19 cellular contexts compared by ENCODE assay signal in genomic region chr22:28408702-28409101, GRCh38.
DNase-seq lines count a peak whose midpoint lies in the region; ATAC-seq and TF ChIP-seq lines count a peak whose summit lies in the region.
"Had no signal": no experiment of that assay in that cellular context is flagged by ENCODE, and none has a peak within 500 bp of the region (broad histone marks: within the 10 kb centered on the region; RNA-seq: fewer than 3 reads in every experiment).

No MANE protein-coding gene starts in this region.

- intact Hi-C loops in OCI-LY7 (cut with micrococcal nuclease; ENCODE audit: unreplicated experiment), result no loop called here
- intact Hi-C loops in activated naive CD4-positive, alpha-beta T cell treated with anti-CD3 and anti-CD28 coated beads for 36 hours (cut with micrococcal nuclease), result no loop called here

- H3K9ac ChIP-seq in endodermal cell (ENCODE audit: extremely low read depth, low read length, poor library complexity, severe bottlenecking), result no peak overlapping the region
- H3K9ac ChIP-seq: BLaER1 had no signal

- ATAC-seq in activated T-cell treated with anti-CD3 and anti-CD28 coated beads, Interleukin-2, amount 50 U/mL, for 72 hours (replicated peaks in 1 of 2), result peak; percentile 22 to 76
- ATAC-seq: K562, PC-3 had no signal

- no peaks in the 10 kb centered on the region for H3K9me2 ChIP-seq in OCI-LY7 (ENCODE audit: insufficient read depth, low read length)

- no peak overlapping the region for H3K4me2 ChIP-seq in OCI-LY7 (ENCODE audit: low read length)
- H3K4me2 ChIP-seq: BLaER1 had no signal

- POLR2A ChIA-PET in OCI-LY7 (lab: Charles Lee), result interaction anchor here (0.6 kb wide), 1 partner anchor 857 kb away, joined by 3 read pairs; no protein-coding TSS in a partner anchor

- no peaks in the 10 kb centered on the region for H3K27me3 Mint-ChIP-seq in activated T-cell treated with anti-CD3 and anti-CD28 coated beads, Interleukin-2, amount 50 U/mL, for 72 hours (ENCODE audit: low read depth)
- H3K27me3 Mint-ChIP-seq in endodermal cell (ENCODE audit: insufficient read depth), result no peaks in the 10 kb centered on the region
- no peaks in the 10 kb centered on the region for H3K27me3 Mint-ChIP-seq in activated naive CD4-positive, alpha-beta T cell treated with anti-CD3 and anti-CD28 coated beads for 36 hours (ENCODE audit: low read depth)

- no peaks in the 10 kb centered on the region for H3K27me3 ChIP-seq in endodermal cell (ENCODE audit: control insufficient read depth, insufficient read depth, low read length, poor library complexity, severe bottlenecking)
- H3K27me3 ChIP-seq: BLaER1 had no signal

- no peaks in the 10 kb centered on the region for H3K4me1 ChIP-seq in OCI-LY7 (ENCODE audit: insufficient read depth, low read length, poor library complexity, severe bottlenecking)
- no peaks in the 10 kb centered on the region for H3K4me1 ChIP-seq in endodermal cell (ENCODE audit: control insufficient read depth, insufficient read depth, low read length)
- H3K4me1 ChIP-seq: BLaER1 had no signal

- H2AFZ ChIP-seq in OCI-LY7 (ENCODE audit: low read length), result no peak overlapping the region

- no peaks in the 10 kb centered on the region for H3K36me3 ChIP-seq in OCI-LY7 (ENCODE audit: insufficient read depth, low read length)
- no peaks in the 10 kb centered on the region for H3K36me3 ChIP-seq in endodermal cell (ENCODE audit: control insufficient read depth, insufficient read depth, low read length)
- H3K36me3 ChIP-seq: BLaER1 had no signal

- no TSS peak for BruUV-seq in OCI-LY7 (replicated peaks; lab: Mats Ljungman, UMichigan)

- H3K9me3 Mint-ChIP-seq in activated T-cell treated with anti-CD3 and anti-CD28 coated beads, Interleukin-2, amount 50 U/mL, for 72 hours, result no peaks in the 10 kb centered on the region
- H3K9me3 Mint-ChIP-seq in endodermal cell, result peaks cover 7% of the 10 kb centered on the region
- H3K9me3 Mint-ChIP-seq in activated naive CD4-positive, alpha-beta T cell treated with anti-CD3 and anti-CD28 coated beads for 36 hours, result no peaks in the 10 kb centered on the region

- H3K27ac ChIP-seq in OCI-LY7 (ENCODE audit: low read depth, low read length, poor library complexity, severe bottlenecking) (no peak overlapping the region), endodermal cell (ENCODE audit: low read depth, low read length) (no peak overlapping the region)
- H3K27ac ChIP-seq: BLaER1 had no signal

- no peaks in the 10 kb centered on the region for H3K9me3 ChIP-seq in OCI-LY7 (ENCODE audit: low read length)
- H3K9me3 ChIP-seq in endodermal cell (ENCODE audit: control insufficient read depth, low read length), result peaks cover 4% of the 10 kb centered on the region
- H3K9me3 ChIP-seq: BLaER1 had no signal

- peak overlapping the region; percentile 64 for H3K27ac Mint-ChIP-seq in activated T-cell treated with anti-CD3 and anti-CD28 coated beads, Interleukin-2, amount 50 U/mL, for 72 hours
- no peak overlapping the region for H3K27ac Mint-ChIP-seq in endodermal cell
- H3K27ac Mint-ChIP-seq in activated naive CD4-positive, alpha-beta T cell treated with anti-CD3 and anti-CD28 coated beads for 36 hours, result no peak overlapping the region
- H3K27ac Mint-ChIP-seq: CD4-positive, alpha-beta memory T cell had no signal

- no peaks in the 10 kb centered on the region for H3K79me2 ChIP-seq in OCI-LY7 (ENCODE audit: insufficient read depth, low read depth, low read length)

- H4K20me1 ChIP-seq in OCI-LY7 (ENCODE audit: insufficient read depth, low read length), result no peaks in the 10 kb centered on the region
- H4K20me1 ChIP-seq: BLaER1 had no signal

- 96 to 100% methylated on average over 1 to 2 of the region's 2 CpGs for whole genome bisulfite sequencing in endodermal cell (ENCODE audit: insufficient coverage in 1 of 2, insufficient read length in 1 of 2), 2 experiments

- in situ Hi-C loops in ACHN (cut with HindIII; ENCODE audit: low pct_ligation_motif_present, low pct_unique_long_range_greater_than_20kb, low sequenced_read_pairs), result no loop called here

- H3K4me3 Mint-ChIP-seq in activated T-cell treated with anti-CD3 and anti-CD28 coated beads, Interleukin-2, amount 50 U/mL, for 72 hours, result no peak overlapping the region
- no peak overlapping the region for H3K4me3 Mint-ChIP-seq in endodermal cell
- no peak overlapping the region for H3K4me3 Mint-ChIP-seq in activated naive CD4-positive, alpha-beta T cell treated with anti-CD3 and anti-CD28 coated beads for 36 hours
- H3K4me3 Mint-ChIP-seq: CD4-positive, alpha-beta memory T cell had no signal

- no peak for DNase-seq in activated T-cell treated with anti-CD3 and anti-CD28 coated beads, Interleukin-2, amount 50 U/mL, for 72 hours
- no peak for DNase-seq in activated T-cell treated with anti-CD3 and anti-CD28 coated beads, Interleukin-2, amount 50 U/mL, for 48 hours
- DNase-seq in NCI-H69 (lab: John Stamatoyannopoulos, UW) (peak; percentile 69), iris pigment epithelial cell (ENCODE audit: low read depth) (peak; percentile 38), OCI-LY7 (ENCODE audit: low spot score) (no peak), ACHN (no peak), endodermal cell (no peak)
- DNase-seq in activated naive CD4-positive, alpha-beta T cell treated with anti-CD3 and anti-CD28 coated beads for 36 hours, result no peak
- DNase-seq: CD4-positive, alpha-beta memory T cell; DMS53; EL; NCI-H1105 treated with DMSO at 0.1 percent for 48 hours; NCI-H1694; NCI-H748 treated with DMSO at 0.1 percent for 48 hours; PC-3; RPMI8226; SHP77 treated with DMSO at 0.1 percent for 48 hours had no signal

- H3K4me3 ChIP-seq in OCI-LY7 (ENCODE audit: low read depth, low read length, poor library complexity, severe bottlenecking) (no peak overlapping the region), endodermal cell (ENCODE audit: low read length) (no peak overlapping the region)
- H3K4me3 ChIP-seq: BLaER1, K562 had no signal

- H3K4me1 Mint-ChIP-seq in activated T-cell treated with anti-CD3 and anti-CD28 coated beads, Interleukin-2, amount 50 U/mL, for 72 hours (ENCODE audit: low read depth), result peaks cover 5% of the 10 kb centered on the region
- H3K4me1 Mint-ChIP-seq in endodermal cell, result peaks cover 8% of the 10 kb centered on the region
- no peaks in the 10 kb centered on the region for H3K4me1 Mint-ChIP-seq in activated naive CD4-positive, alpha-beta T cell treated with anti-CD3 and anti-CD28 coated beads for 36 hours (ENCODE audit: low read depth)
- H3K4me1 Mint-ChIP-seq: CD4-positive, alpha-beta memory T cell had no signal

- no peaks in the 10 kb centered on the region for H3K36me3 Mint-ChIP-seq in activated T-cell treated with anti-CD3 and anti-CD28 coated beads, Interleukin-2, amount 50 U/mL, for 72 hours (ENCODE audit: insufficient read depth in 2 of 2)
- peaks cover 4% of the 10 kb centered on the region for H3K36me3 Mint-ChIP-seq in endodermal cell (ENCODE audit: low read depth)
- H3K36me3 Mint-ChIP-seq in activated naive CD4-positive, alpha-beta T cell treated with anti-CD3 and anti-CD28 coated beads for 36 hours (ENCODE audit: low read depth), result no peaks in the 10 kb centered on the region
- H3K36me3 Mint-ChIP-seq: CD4-positive, alpha-beta memory T cell had no signal

- CTCF ChIA-PET in OCI-LY7 (lab: Charles Lee; ENCODE audit: unreplicated experiment), result no interaction called here
- CTCF ChIA-PET in activated naive CD4-positive, alpha-beta T cell treated with anti-CD3 and anti-CD28 coated beads for 36 hours (lab: Charles Lee), result no interaction called here

- no peak for TF ChIP-seq CTCF in OCI-LY7 (conservative IDR thresholded peaks at IDR 0.05; ENCODE audit: low read length)
- no peak for TF ChIP-seq CTCF in endodermal cell (conservative IDR thresholded peaks at IDR 0.05)

Comparison
In these comparisons a context has a peak if more than half of its experiments do, and no peak if none do; other contexts are left out.
1. DNase-seq: peak in NCI-H69 (single experiment) and iris pigment epithelial cell (single experiment); none in activated T-cell treated with anti-CD3 and anti-CD28 coated beads, Interleukin-2, amount 50 U/mL, for 72 hours (0 of 2), activated T-cell treated with anti-CD3 and anti-CD28 coated beads, Interleukin-2, amount 50 U/mL, for 48 hours (0 of 2), OCI-LY7 (single experiment), ACHN (single experiment), endodermal cell (single experiment) and activated naive CD4-positive, alpha-beta T cell treated with anti-CD3 and anti-CD28 coated beads for 36 hours (single experiment).